ENCODE assay signal across 8 cellular contexts in the genomic region with DNA sequence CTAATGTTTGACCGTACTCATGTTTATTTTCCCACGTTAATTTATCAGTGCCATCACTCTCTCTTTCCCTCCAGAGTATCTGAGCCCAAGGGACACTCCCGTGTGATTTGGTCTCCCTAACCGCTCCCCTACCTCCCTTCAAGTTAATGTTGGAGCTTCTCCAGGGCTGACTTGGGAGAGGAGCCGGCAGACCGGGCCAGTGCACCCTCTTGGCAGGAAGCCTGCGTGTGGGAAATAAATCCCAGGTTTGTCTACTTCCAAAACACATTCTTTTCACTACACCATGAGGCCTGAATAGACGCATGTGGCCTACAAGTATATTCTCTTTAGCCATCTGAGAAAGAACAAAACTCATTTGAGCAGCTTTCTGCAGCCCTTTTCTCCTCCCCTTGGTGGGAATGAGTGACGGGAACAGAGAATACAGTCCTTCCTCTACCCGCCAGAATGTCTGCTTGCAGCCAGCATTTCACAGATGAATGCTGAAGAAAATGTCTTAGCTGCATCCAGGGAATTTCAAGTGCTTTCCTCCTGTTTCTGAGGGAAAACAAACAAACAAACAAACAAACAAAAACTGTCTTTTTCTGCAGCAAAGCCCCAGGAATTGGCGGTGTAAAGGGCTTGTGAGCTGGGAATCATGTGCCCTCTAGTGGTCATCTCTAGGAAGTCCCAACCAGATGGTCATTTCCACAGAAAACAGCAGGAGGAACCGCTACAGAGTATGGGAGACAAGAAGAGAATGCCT. TPM values are rescaled to one million over a fixed set of nuclear protein-coding genes. Genes with fewer than 3 reads are reported as not detected.
DNase-seq lines count a peak whose midpoint lies in the region; ATAC-seq, FAIRE-seq and TF ChIP-seq lines count a peak whose summit lies in the region.

No MANE protein-coding gene starts in this region.

- no peaks in the 10 kb centered on the region for H3K9me3 Mint-ChIP-seq in natural killer cell

- peak; percentile 92 for TF ChIP-seq CTCF in VCaP (conservative IDR thresholded peaks at IDR 0.05)
- TF ChIP-seq CTCF in fibroblast of mammary gland (conservative IDR thresholded peaks at IDR 0.05; ENCODE audit: control insufficient read depth, insufficient read depth, low read depth, low read length), result peak; percentile 96
- peak; percentile 92 for TF ChIP-seq CTCF in natural killer cell (IDR thresholded peaks at IDR 0.05)

- H3K4me3 ChIP-seq in fibroblast of mammary gland (ENCODE audit: control insufficient read depth, low read depth, low read length), result peak overlapping the region; percentile 22

- ATAC-seq in HG02943 (IDR thresholded peaks at IDR 0.05; ENCODE audit: low read depth, unreplicated experiment), result peak; percentile 75
- peak; percentile 64 to 84 (median 76) for ATAC-seq in natural killer cell

- FAIRE-seq in GM18507 (lab: Jason Lieb, UNC), result peak; percentile 62

- intact Hi-C loops in natural killer cell (cut with micrococcal nuclease), result loop anchor here (1.0 to 2.0 kb wide), 3 partner anchors 729 to 1451 kb away; no protein-coding TSS in a partner anchor

- no peak overlapping the region for H3K4me3 Mint-ChIP-seq in natural killer cell

- peaks cover 10 to 17% of the 10 kb centered on the region in 2 donors for H3K27me3 Mint-ChIP-seq in natural killer cell (ENCODE audit: low read depth in 2 of 2)

- no peaks in the 10 kb centered on the region for H3K36me3 Mint-ChIP-seq in natural killer cell

- no peak overlapping the region for H3K27ac Mint-ChIP-seq in natural killer cell

- DNase-seq in CD1c-positive myeloid dendritic cell (ENCODE audit: extremely low spot score), result peak; percentile 69
- peak; percentile 25 for DNase-seq in GM18507 (ENCODE audit: extremely low spot score, insufficient read length, low read depth)
- DNase-seq in NCI-H1694 treated with DMSO at 0.1 percent for 48 hours (lab: John Stamatoyannopoulos, UW), result peak; percentile 90
- peak; percentile 78 for DNase-seq in fibroblast of mammary gland (ENCODE audit: low read depth)
- DNase-seq in natural killer cell, result no peak
- no peak for DNase-seq in effector CD8-positive, alpha-beta T cell (lab: John Stamatoyannopoulos, UW)

- H3K4me1 Mint-ChIP-seq in natural killer cell, result no peaks in the 10 kb centered on the region

- H3K27ac ChIP-seq in VCaP, result peak overlapping the region; percentile 46; the same call in 1 of the 2 replicates

RNA-seq across cellular contexts. Expression of a gene that starts 41.4 kb away (rescaled TPM):
- not detected for total RNA-seq in natural killer cell

Comparison
In these comparisons a context has a peak if more than half of its experiments do, and no peak if none do; other contexts are left out.
1. DNase-seq: peak in CD1c-positive myeloid dendritic cell (single experiment), GM18507 (single experiment), NCI-H1694 treated with DMSO at 0.1 percent for 48 hours (single experiment) and fibroblast of mammary gland (single experiment); none in natural killer cell (single experiment) and effector CD8-positive, alpha-beta T cell (single experiment).
2. Peak in every context shown above with its lines, with median percentiles within 50 percentile points of each other: CTCF ChIP-seq.